In the genomic region with DNA sequence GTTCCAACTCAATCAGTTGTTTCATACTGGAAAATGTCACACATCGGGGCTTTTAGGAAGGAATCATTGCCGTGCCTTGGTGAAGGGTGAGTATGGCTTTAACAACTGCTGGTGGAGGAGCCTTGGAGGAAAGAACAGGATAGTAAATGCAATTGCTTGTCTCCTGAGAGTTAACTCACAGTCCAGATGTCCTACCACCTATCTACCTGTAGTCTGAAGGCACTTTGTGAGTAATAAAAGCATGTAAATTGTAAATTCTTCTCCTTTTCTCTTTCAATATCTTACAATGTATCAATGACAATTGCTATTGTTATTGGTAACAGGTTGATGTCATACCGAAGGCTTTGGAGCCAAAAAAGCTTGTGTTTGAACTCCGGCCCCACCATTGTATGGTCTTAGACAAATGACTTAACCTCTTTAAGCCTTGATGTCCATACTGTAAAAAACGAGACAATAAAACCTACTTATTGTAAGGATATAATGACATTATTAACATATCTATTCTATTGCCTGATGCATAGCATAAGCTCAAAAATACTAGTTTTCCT, we compare ENCODE assay signal across 15 cellular contexts.
DNase-seq lines count a peak whose midpoint lies in the region; ATAC-seq and TF ChIP-seq lines count a peak whose summit lies in the region.
"Had no signal": no experiment of that assay in that cellular context is flagged by ENCODE, and none has a peak within 500 bp of the region (broad histone marks: within the 10 kb centered on the region; RNA-seq: fewer than 3 reads in every experiment).

No MANE protein-coding gene starts in this region.

- H3F3A ChIP-seq in GM23338 (replicated peaks; ENCODE audit: low read depth) = no peaks in the 10 kb centered on the region

- H2AFZ ChIP-seq in GM23338 = no peak overlapping the region

- WGBS in endodermal cell (ENCODE audit: insufficient coverage in 1 of 2, insufficient read length in 1 of 2), 2 experiments = 82 to 100% methylated on average over 2 to 4 of the region's 5 CpGs

- H3K27ac ChIP-seq in GM23338 (ENCODE audit: low read depth) (0 out of 2 replicates have a peak overlapping the region, but pooled peaks have one; percentile 15), HUES48 (ENCODE audit: low read depth, low read length) (peak overlapping the region; percentile 75), endodermal cell (ENCODE audit: low read depth, low read length) (no peak overlapping the region), iPS-18a (ENCODE audit: low read length) (no peak overlapping the region), A673 (ENCODE audit: low read depth, low read length, poor library complexity, severe bottlenecking) (no peak overlapping the region)
- H3K27ac ChIP-seq: BLaER1 treated with 17β-estradiol and CSF1 and Interleukin-3, amounts not matched to agents 10 nM and 100 nM had no signal

- BruUV-seq in A673 (replicated peaks; lab: Mats Ljungman, UMichigan) = no TSS peak

- H3K9me3 Mint-ChIP-seq in GM23338 (no peaks in the 10 kb centered on the region), endodermal cell (no peaks in the 10 kb centered on the region)
- H3K9me3 Mint-ChIP-seq in activated CD4-positive, alpha-beta T cell treated with anti-CD3 and anti-CD28 coated beads, Interleukin-2, amount 10 ng/mL, durations not matched to agents 7 days and 5 days = peaks cover 2% of the 10 kb centered on the region

- H3K4me1 ChIP-seq in GM23338 (ENCODE audit: insufficient read depth) = peaks cover 7% of the 10 kb centered on the region
- H3K4me1 ChIP-seq in HUES48 (ENCODE audit: control insufficient read depth, insufficient read depth, low read length) = peaks cover 18% of the 10 kb centered on the region; the same call in 1 of the 2 replicates
- no peaks in the 10 kb centered on the region for H3K4me1 ChIP-seq in endodermal cell (ENCODE audit: control insufficient read depth, insufficient read depth, low read length)
- peaks cover 7% of the 10 kb centered on the region for H3K4me1 ChIP-seq in iPS-18a (ENCODE audit: control insufficient read depth, low read depth, low read length)
- no peaks in the 10 kb centered on the region for H3K4me1 ChIP-seq in A673 (ENCODE audit: insufficient read depth, low read length, poor library complexity, severe bottlenecking)
- H3K4me1 ChIP-seq: BLaER1 treated with 17β-estradiol and CSF1 and Interleukin-3, amounts not matched to agents 10 nM and 100 nM had no signal

- H3K9ac ChIP-seq in HUES48 (ENCODE audit: low read depth, low read length) (no peak overlapping the region), endodermal cell (ENCODE audit: extremely low read depth, low read length, poor library complexity, severe bottlenecking) (no peak overlapping the region), iPS-18a (ENCODE audit: low read length) (no peak overlapping the region)
- H3K9ac ChIP-seq: BLaER1 treated with 17β-estradiol and CSF1 and Interleukin-3, amounts not matched to agents 10 nM and 100 nM had no signal

- H3K4me1 Mint-ChIP-seq in GM23338 (peaks cover 10% of the 10 kb centered on the region), endodermal cell (no peaks in the 10 kb centered on the region)
- no peaks in the 10 kb centered on the region for H3K4me1 Mint-ChIP-seq in activated CD4-positive, alpha-beta T cell treated with anti-CD3 and anti-CD28 coated beads, Interleukin-2, amount 10 ng/mL, durations not matched to agents 7 days and 5 days
- H3K4me1 Mint-ChIP-seq: CD4-positive, CD25-positive, alpha-beta regulatory T cell had no signal

- no peaks in the 10 kb centered on the region for H3K27me3 Mint-ChIP-seq in GM23338 (ENCODE audit: insufficient read depth, low read depth, poor library complexity)
- no peaks in the 10 kb centered on the region for H3K27me3 Mint-ChIP-seq in endodermal cell (ENCODE audit: insufficient read depth)
- no peaks in the 10 kb centered on the region for H3K27me3 Mint-ChIP-seq in activated CD4-positive, alpha-beta T cell treated with anti-CD3 and anti-CD28 coated beads, Interleukin-2, amount 10 ng/mL, durations not matched to agents 7 days and 5 days
- H3K27me3 Mint-ChIP-seq: CD4-positive, CD25-positive, alpha-beta regulatory T cell had no signal

- CTCF ChIA-PET in A673 (lab: Charles Lee) = no interaction called here
- CTCF ChIA-PET in activated CD4-positive, alpha-beta T cell treated with anti-CD3 and anti-CD28 coated beads, Interleukin-2, amount 10 ng/mL, durations not matched to agents 7 days and 5 days (lab: Charles Lee) = no interaction called here

- TF ChIP-seq CTCF in GM23338 (conservative IDR thresholded peaks at IDR 0.05; ENCODE audit: low read depth in 2 of 2) (no peak), endodermal cell (conservative IDR thresholded peaks at IDR 0.05) (peak; percentile 36), A673 (conservative IDR thresholded peaks at IDR 0.05; ENCODE audit: low read depth, low read length) (no peak)

- no peaks in the 10 kb centered on the region for H3K79me2 ChIP-seq in GM23338 (replicated peaks; ENCODE audit: insufficient read depth)

- H3K4me3 ChIP-seq in GM23338 (no peak overlapping the region), HUES48 (ENCODE audit: low read depth, low read length) (no peak overlapping the region), endodermal cell (ENCODE audit: low read length) (no peak overlapping the region), iPS-18a (ENCODE audit: low read length) (peak overlapping the region; percentile 17), A673 (ENCODE audit: low read depth, low read length, poor library complexity, severe bottlenecking) (no peak overlapping the region)
- H3K4me3 ChIP-seq: BLaER1 treated with 17β-estradiol and CSF1 and Interleukin-3, amounts not matched to agents 10 nM and 100 nM; GM12878; K562 had no signal

- DNase-seq in GM23338 (ENCODE audit: low spot score) (peak; percentile 60), endodermal cell (no peak), A673 (ENCODE audit: low spot score) (no peak), HUDEP-2 (lab: John Stamatoyannopoulos, UW; ENCODE audit: unreplicated experiment in 76 of 76) (no peak)
- DNase-seq in activated CD4-positive, alpha-beta T cell treated with anti-CD3 and anti-CD28 coated beads, Interleukin-2, amount 10 ng/mL, durations not matched to agents 7 days and 5 days = no peak
- DNase-seq: 8988T; ACHN; CD4-positive, CD25-positive, alpha-beta regulatory T cell; DMS79 had no signal

- H3K27me3 ChIP-seq in GM23338 (ENCODE audit: insufficient read depth) (no peaks in the 10 kb centered on the region), HUES48 (ENCODE audit: control insufficient read depth, insufficient read depth, low read length) (no peaks in the 10 kb centered on the region), endodermal cell (ENCODE audit: control insufficient read depth, insufficient read depth, low read length, poor library complexity, severe bottlenecking) (no peaks in the 10 kb centered on the region), iPS-18a (ENCODE audit: control insufficient read depth, insufficient read depth, low read length) (no peaks in the 10 kb centered on the region), A673 (replicated peaks; ENCODE audit: insufficient read depth, low read depth, low read length, poor library complexity) (no peaks in the 10 kb centered on the region)
- H3K27me3 ChIP-seq: BLaER1 treated with 17β-estradiol and CSF1 and Interleukin-3, amounts not matched to agents 10 nM and 100 nM had no signal

- H3K36me3 ChIP-seq in GM23338 (ENCODE audit: insufficient read depth) (no peaks in the 10 kb centered on the region), HUES48 (ENCODE audit: control insufficient read depth, insufficient read depth, low read length) (no peaks in the 10 kb centered on the region), endodermal cell (ENCODE audit: control insufficient read depth, insufficient read depth, low read length) (no peaks in the 10 kb centered on the region), iPS-18a (ENCODE audit: control insufficient read depth, low read depth, low read length) (no peaks in the 10 kb centered on the region), A673 (ENCODE audit: insufficient read depth, low read length, poor library complexity, severe bottlenecking) (no peaks in the 10 kb centered on the region)
- H3K36me3 ChIP-seq: BLaER1 treated with 17β-estradiol and CSF1 and Interleukin-3, amounts not matched to agents 10 nM and 100 nM had no signal

- intact Hi-C loops in A673 (cut with micrococcal nuclease; ENCODE audit: unreplicated experiment) = no loop called here

- no peaks in the 10 kb centered on the region for H3K9me2 ChIP-seq in GM23338 (ENCODE audit: insufficient read depth)

- H3K9me3 ChIP-seq in HUES48 (ENCODE audit: control insufficient read depth, insufficient read depth, low read length) (no peaks in the 10 kb centered on the region), endodermal cell (ENCODE audit: control insufficient read depth, low read length) (peaks cover 7% of the 10 kb centered on the region), iPS-18a (ENCODE audit: control insufficient read depth, low read depth, low read length) (no peaks in the 10 kb centered on the region), A673 (ENCODE audit: low read depth, low read length, poor library complexity, severe bottlenecking) (no peaks in the 10 kb centered on the region)
- H3K9me3 ChIP-seq: BLaER1 treated with 17β-estradiol and CSF1 and Interleukin-3, amounts not matched to agents 10 nM and 100 nM had no signal

- peak; percentile 89 for ATAC-seq in GM23338
- no peak for ATAC-seq in GM18519 (IDR thresholded peaks at IDR 0.05; ENCODE audit: low FRiP score, unreplicated experiment)
- ATAC-seq: GM12878, K562 had no signal

- H3K27ac Mint-ChIP-seq in GM23338 (peak overlapping the region; percentile 77; the same call in 1 of the 2 replicates), endodermal cell (no peak overlapping the region)
- no peak overlapping the region for H3K27ac Mint-ChIP-seq in activated CD4-positive, alpha-beta T cell treated with anti-CD3 and anti-CD28 coated beads, Interleukin-2, amount 10 ng/mL, durations not matched to agents 7 days and 5 days
- H3K27ac Mint-ChIP-seq: CD4-positive, CD25-positive, alpha-beta regulatory T cell had no signal

- no peak overlapping the region for H3K4me3 Mint-ChIP-seq in GM23338
- no peak overlapping the region for H3K4me3 Mint-ChIP-seq in endodermal cell
- no peak overlapping the region for H3K4me3 Mint-ChIP-seq in activated CD4-positive, alpha-beta T cell treated with anti-CD3 and anti-CD28 coated beads, Interleukin-2, amount 10 ng/mL, durations not matched to agents 7 days and 5 days
- H3K4me3 Mint-ChIP-seq: CD4-positive, CD25-positive, alpha-beta regulatory T cell had no signal

- H3K4me2 ChIP-seq in GM23338 = no peak overlapping the region
- H3K4me2 ChIP-seq: BLaER1 treated with 17β-estradiol and CSF1 and Interleukin-3, amounts not matched to agents 10 nM and 100 nM had no signal

- no peaks in the 10 kb centered on the region for H4K20me1 ChIP-seq in GM23338 (replicated peaks; ENCODE audit: insufficient read depth)
- H4K20me1 ChIP-seq: BLaER1 treated with 17β-estradiol and CSF1 and Interleukin-3, amounts not matched to agents 10 nM and 100 nM had no signal

- POLR2A ChIA-PET in A673 (lab: Charles Lee; ENCODE audit: low non-redundant PET) = no interaction called here
- POLR2A ChIA-PET in activated CD4-positive, alpha-beta T cell treated with anti-CD3 and anti-CD28 coated beads, Interleukin-2, amount 10 ng/mL, durations not matched to agents 7 days and 5 days (lab: Charles Lee) = no interaction called here

- H3K36me3 Mint-ChIP-seq in GM23338 (ENCODE audit: low read depth) (no peaks in the 10 kb centered on the region), endodermal cell (ENCODE audit: low read depth) (no peaks in the 10 kb centered on the region)
- H3K36me3 Mint-ChIP-seq in activated CD4-positive, alpha-beta T cell treated with anti-CD3 and anti-CD28 coated beads, Interleukin-2, amount 10 ng/mL, durations not matched to agents 7 days and 5 days (ENCODE audit: low read depth) = no peaks in the 10 kb centered on the region
- H3K36me3 Mint-ChIP-seq: CD4-positive, CD25-positive, alpha-beta regulatory T cell had no signal

Comparison
In these comparisons a context has a peak if more than half of its experiments do, and no peak if none do; other contexts are left out.
1. H3K27ac ChIP-seq: peak in GM23338 (single experiment) and HUES48 (single experiment); none in endodermal cell (single experiment), iPS-18a (single experiment) and A673 (single experiment).